Comparison of ENCODE assay signal across 19 cellular contexts in genomic region chr7:139271718-139272619, GRCh38.
"Had no signal": no experiment of that assay in that cellular context is flagged by ENCODE, and none has a peak within 500 bp of the region (broad histone marks: within the 10 kb centered on the region; RNA-seq: fewer than 3 reads in every experiment).

No MANE protein-coding gene starts in this region.

- ATAC-seq: activated CD8-positive, alpha-beta memory T cell treated with anti-CD3 and anti-CD28 coated beads, Interleukin-2, amount 10 ng/mL, durations not matched to agents 7 days and 5 days; body of pancreas; naive thymus-derived CD8-positive, alpha-beta T cell had no signal

- DNase-seq: activated CD4-positive, alpha-beta memory T cell treated with anti-CD3 and anti-CD28 coated beads, Interleukin-2, amount 10 ng/mL, durations not matched to agents 7 days and 5 days; activated CD4-positive, alpha-beta T cell treated with anti-CD3 and anti-CD28 coated beads for 48 hours; activated CD4-positive, CD25-positive, alpha-beta regulatory T cell; activated CD8-positive, alpha-beta memory T cell treated with anti-CD3 and anti-CD28 coated beads, Interleukin-2, amount 10 ng/mL, durations not matched to agents 7 days and 5 days; amniotic stem cell; body of pancreas; caudate nucleus; foreskin melanocyte; mesenchymal stem cell; naive thymus-derived CD8-positive, alpha-beta T cell; ovary; retina; small intestine; stimulated activated CD4-positive, alpha-beta T cell treated with anti-CD3 and anti-CD28 coated beads, Interleukin-15, amount 100 ng/mL, for 24 hours; stimulated activated CD4-positive, alpha-beta T cell treated with anti-CD3 and anti-CD28 coated beads, Interleukin-2, amount 100 ng/mL, for 48 hours; stomach; T-helper 1 cell; T1000; testis had no signal

- H3K27me3 ChIP-seq: body of pancreas, ovary, stomach, testis had no signal

- H3K36me3 ChIP-seq: ovary had no signal

- FAIRE-seq: small intestine had no signal

- H3K9me3 ChIP-seq: body of pancreas, ovary, stomach, testis had no signal

- H3K4me3 ChIP-seq: body of pancreas, ovary, stomach, testis had no signal

- H3K27ac ChIP-seq: body of pancreas, ovary, stomach, testis had no signal

- H3K4me1 ChIP-seq: body of pancreas, testis had no signal
